In genomic region chr12:116456307-116456641, GRCh38 we compare ENCODE assay signal across 14 cellular contexts.
DNase-seq lines count a peak whose midpoint lies in the region; ATAC-seq, FAIRE-seq and TF ChIP-seq lines count a peak whose summit lies in the region.
"Had no signal": no experiment of that assay in that cellular context is flagged by ENCODE, and none has a peak within 500 bp of the region (broad histone marks: within the 10 kb centered on the region; RNA-seq: fewer than 3 reads in every experiment).

No MANE protein-coding gene starts in this region.

- H3K9me3 Mint-ChIP-seq in astrocyte (ENCODE audit: unreplicated experiment) = no peaks in the 10 kb centered on the region
- H3K9me3 Mint-ChIP-seq: activated B cell treated with CpG ODN at 0.5 μM for 24 hours; central memory CD8-positive, alpha-beta T cell; stimulated activated naive B cell treated with anti-CD40 and anti-IgM and Interleukin-4, amounts not matched to agents 10 μg/mL and 1 μg/mL and 100 μg/mL, for 72 hours had no signal

- H3K27me3 ChIP-seq in astrocyte (ENCODE audit: insufficient read depth, low read length) = no peaks in the 10 kb centered on the region
- no peaks in the 10 kb centered on the region for H3K27me3 ChIP-seq in gastroesophageal sphincter
- H3K27me3 ChIP-seq in gastrocnemius medialis = peaks cover 0 to 4% (median 4%) of the 10 kb centered on the region in 3 donors
- H3K27me3 ChIP-seq in PC-9 (ENCODE audit: insufficient read depth, low read depth) = no peaks in the 10 kb centered on the region
- H3K27me3 ChIP-seq in effector memory CD4-positive, alpha-beta T cell (replicated peaks; ENCODE audit: control insufficient read depth, insufficient read depth, low read length, poor library complexity, severe bottlenecking) = no peaks in the 10 kb centered on the region
- H3K27me3 ChIP-seq: BE2C had no signal

- in situ Hi-C loops in gastrocnemius medialis (cut with MboI; ENCODE audit: low sequenced_read_pairs in 4 of 4) = no loop called here

- H3F3A ChIP-seq in PC-9 (ENCODE audit: insufficient read depth, low read depth) = peaks cover 17% of the 10 kb centered on the region

- no TSS peak for BruUV-seq in PC-9 (replicated peaks; lab: Mats Ljungman, UMichigan)

- H3K4me1 ChIP-seq in astrocyte (ENCODE audit: insufficient read depth, low read length) = peaks cover 20% of the 10 kb centered on the region
- H3K4me1 ChIP-seq in gastroesophageal sphincter = peaks cover 4 to 29% (median 13%) of the 10 kb centered on the region in 3 donors
- peaks cover 7% of the 10 kb centered on the region in 2 donors for H3K4me1 ChIP-seq in gastrocnemius medialis
- peaks cover 21% of the 10 kb centered on the region for H3K4me1 ChIP-seq in PC-9 (replicated peaks; ENCODE audit: insufficient read depth)
- no peaks in the 10 kb centered on the region for H3K4me1 ChIP-seq in effector memory CD4-positive, alpha-beta T cell (ENCODE audit: control insufficient read depth, insufficient read depth, low read length, poor library complexity, severe bottlenecking)

- DNase-seq in Daoy (ENCODE audit: low read depth) (peak; percentile 20), astrocyte (ENCODE audit: low read depth) (no peak), gastrocnemius medialis (no peak), PC-9 (no peak), NCI-H524 (lab: John Stamatoyannopoulos, UW) (no peak)
- no peak for DNase-seq in activated naive CD4-positive, alpha-beta T cell treated with Interleukin-2 at 50 U/mL for 16 hours
- no peak for DNase-seq in effector memory CD4-positive, alpha-beta T cell
- DNase-seq: activated B cell treated with CpG ODN at 0.5 μM for 24 hours; activated T-cell treated with anti-CD3 and anti-CD28 coated beads, Interleukin-2, amount 50 U/mL, for 1 hour; NCI-H2107; stimulated activated naive B cell treated with anti-CD40 and anti-IgM and Interleukin-4, amounts not matched to agents 10 μg/mL and 1 μg/mL and 100 μg/mL, for 72 hours had no signal

- POLR2A ChIA-PET in PC-9 (lab: Charles Lee; ENCODE audit: unreplicated experiment) = no interaction called here

- H3K36me3 ChIP-seq in astrocyte (ENCODE audit: insufficient read depth, low read length) (no peaks in the 10 kb centered on the region), gastroesophageal sphincter (no peaks in the 10 kb centered on the region), gastrocnemius medialis (no peaks in the 10 kb centered on the region), PC-9 (ENCODE audit: low read depth) (no peaks in the 10 kb centered on the region)
- H3K36me3 ChIP-seq in effector memory CD4-positive, alpha-beta T cell (ENCODE audit: control insufficient read depth, insufficient read depth, low read length) = no peaks in the 10 kb centered on the region
- H3K36me3 ChIP-seq: BE2C had no signal

- 22 to 27% methylated on average over 8 of the region's 8 CpGs for WGBS in gastroesophageal sphincter (ENCODE audit: low coverage in 1 of 2), 2 donors

- intact Hi-C loops in gastrocnemius medialis (cut with DNase I; ENCODE audit: low total_unique reads) = no loop called here
- intact Hi-C loops in PC-9 (cut with micrococcal nuclease; ENCODE audit: unreplicated experiment) = no loop called here

- H2AFZ ChIP-seq in astrocyte (ENCODE audit: low read depth, low read length) (peak overlapping the region; percentile 77), PC-9 (no peak overlapping the region)

- H3K4me3 Mint-ChIP-seq in astrocyte (ENCODE audit: unreplicated experiment) = no peak overlapping the region
- H3K4me3 Mint-ChIP-seq: activated B cell treated with CpG ODN at 0.5 μM for 24 hours; central memory CD8-positive, alpha-beta T cell; stimulated activated naive B cell treated with anti-CD40 and anti-IgM and Interleukin-4, amounts not matched to agents 10 μg/mL and 1 μg/mL and 100 μg/mL, for 72 hours had no signal

- TF ChIP-seq CTCF in astrocyte (IDR thresholded peaks at IDR 0.05; ENCODE audit: insufficient read depth, low read depth, low read length) = no peak
- TF ChIP-seq CTCF in gastroesophageal sphincter (IDR thresholded peaks at IDR 0.05) = no peak
- TF ChIP-seq CTCF in gastrocnemius medialis (IDR thresholded peaks at IDR 0.05 in 4 of 5, conservative IDR thresholded peaks at IDR 0.05 in 1 of 5) = no peak
- no peak for TF ChIP-seq CTCF in PC-9 (conservative IDR thresholded peaks at IDR 0.05)

- H3K9ac ChIP-seq in astrocyte (ENCODE audit: low read length) = peak overlapping the region; percentile 93

- peak overlapping the region; percentile 99 for H3K27ac ChIP-seq in astrocyte (ENCODE audit: low read depth, low read length)
- peak overlapping the region; percentile 81 to 89 (median 84) for H3K27ac ChIP-seq in gastroesophageal sphincter
- peak overlapping the region; percentile 47 to 77 (median 75) for H3K27ac ChIP-seq in gastrocnemius medialis
- no peak overlapping the region for H3K27ac ChIP-seq in PC-9
- no peak overlapping the region for H3K27ac ChIP-seq in effector memory CD4-positive, alpha-beta T cell (ENCODE audit: insufficient read depth, low read length, poor library complexity, severe bottlenecking)

- CTCF ChIA-PET in PC-9 (lab: Charles Lee) = no interaction called here

- H3K79me2 ChIP-seq in astrocyte (ENCODE audit: insufficient read depth, low read length) (no peaks in the 10 kb centered on the region), PC-9 (ENCODE audit: low read depth) (no peaks in the 10 kb centered on the region)

- H3K27ac Mint-ChIP-seq in astrocyte (ENCODE audit: unreplicated experiment) = peak overlapping the region; percentile 87
- H3K27ac Mint-ChIP-seq: activated B cell treated with CpG ODN at 0.5 μM for 24 hours; stimulated activated naive B cell treated with anti-CD40 and anti-IgM and Interleukin-4, amounts not matched to agents 10 μg/mL and 1 μg/mL and 100 μg/mL, for 72 hours had no signal

- H3K9me3 ChIP-seq in astrocyte (ENCODE audit: insufficient read depth, low read depth, low read length) (no peaks in the 10 kb centered on the region), gastroesophageal sphincter (no peaks in the 10 kb centered on the region), gastrocnemius medialis (no peaks in the 10 kb centered on the region), PC-9 (ENCODE audit: insufficient read depth, low read depth) (no peaks in the 10 kb centered on the region)
- no peaks in the 10 kb centered on the region for H3K9me3 ChIP-seq in effector memory CD4-positive, alpha-beta T cell (ENCODE audit: control insufficient read depth, low read length)
- H3K9me3 ChIP-seq: BE2C had no signal

- TF ChIP-seq POLR2A in gastroesophageal sphincter (IDR thresholded peaks at IDR 0.05) (peak in 1 of 2 donors; percentile 9), gastrocnemius medialis (IDR thresholded peaks at IDR 0.05) (no peak)

- TF ChIP-seq EP300 in gastroesophageal sphincter (IDR thresholded peaks at IDR 0.05) = no peak

- no peaks in the 10 kb centered on the region for H3K9me2 ChIP-seq in PC-9 (ENCODE audit: insufficient read depth)

- no peak for ATAC-seq in gastroesophageal sphincter
- ATAC-seq in gastrocnemius medialis = no peak
- ATAC-seq: stimulated activated naive B cell treated with anti-CD40 and anti-IgM and Interleukin-4, amounts not matched to agents 10 μg/mL and 1 μg/mL and 100 μg/mL, for 72 hours had no signal

- H3K4me2 ChIP-seq in astrocyte (ENCODE audit: low read length) (peak overlapping the region; percentile 82), PC-9 (no peak overlapping the region)

- H3K27me3 Mint-ChIP-seq in astrocyte (ENCODE audit: low read depth, unreplicated experiment) = peaks cover 3% of the 10 kb centered on the region
- H3K27me3 Mint-ChIP-seq: activated B cell treated with CpG ODN at 0.5 μM for 24 hours had no signal

- H4K20me1 ChIP-seq in astrocyte (ENCODE audit: insufficient read depth, low read length) (no peaks in the 10 kb centered on the region), PC-9 (ENCODE audit: insufficient read depth) (no peaks in the 10 kb centered on the region)

- peaks cover 22% of the 10 kb centered on the region for H3K4me1 Mint-ChIP-seq in astrocyte (ENCODE audit: low read depth, unreplicated experiment)
- H3K4me1 Mint-ChIP-seq: central memory CD8-positive, alpha-beta T cell had no signal

- FAIRE-seq in astrocyte (lab: Jason Lieb, UNC) = no peak

- H3K4me3 ChIP-seq in astrocyte (ENCODE audit: insufficient read depth, low read depth, low read length) (peak overlapping the region; percentile 20), gastroesophageal sphincter (no peak overlapping the region), gastrocnemius medialis (peak overlapping the region in 3 of 4 donors; percentile 7 to 21 (median 10)), PC-9 (no peak overlapping the region)
- H3K4me3 ChIP-seq in effector memory CD4-positive, alpha-beta T cell (ENCODE audit: insufficient read depth, low read depth, low read length, poor library complexity, severe bottlenecking) = no peak overlapping the region

- H3K36me3 Mint-ChIP-seq in astrocyte (ENCODE audit: low read depth, unreplicated experiment) = no peaks in the 10 kb centered on the region
- H3K36me3 Mint-ChIP-seq: stimulated activated naive B cell treated with anti-CD40 and anti-IgM and Interleukin-4, amounts not matched to agents 10 μg/mL and 1 μg/mL and 100 μg/mL, for 72 hours had no signal

Comparison
In these comparisons a context has a peak if more than half of its experiments do, and no peak if none do; other contexts are left out.
1. H3K27ac ChIP-seq: peak in astrocyte (single experiment), gastroesophageal sphincter (4 of 4) and gastrocnemius medialis (4 of 4); none in PC-9 (single experiment) and effector memory CD4-positive, alpha-beta T cell (single experiment).
2. H3K4me3 ChIP-seq: peak in astrocyte (single experiment) and gastrocnemius medialis (3 of 4); none in gastroesophageal sphincter (0 of 2), PC-9 (single experiment) and effector memory CD4-positive, alpha-beta T cell (single experiment).